ENCODE assay signal across 16 cellular contexts in genomic region chr3:170564664-170565063, GRCh38. TPM values are rescaled to one million over a fixed set of nuclear protein-coding genes. Genes with fewer than 3 reads are reported as not detected.
DNase-seq lines count a peak whose midpoint lies in the region; ATAC-seq and TF ChIP-seq lines count a peak whose summit lies in the region.
"Had no signal": no experiment of that assay in that cellular context is flagged by ENCODE, and none has a peak within 500 bp of the region (broad histone marks: within the 10 kb centered on the region; RNA-seq: fewer than 3 reads in every experiment).

No MANE protein-coding gene starts in this region.

- DNase-seq in GM23248, result no peak
- DNase-seq in osteocyte (ENCODE audit: extremely low spot score, unreplicated experiment), result no peak
- no peak for DNase-seq in OCI-LY7 (ENCODE audit: low spot score)
- no peak for DNase-seq in NCI-H1048 (lab: John Stamatoyannopoulos, UW)
- DNase-seq: activated naive CD8-positive, alpha-beta T cell treated with anti-CD3 and anti-CD28 coated beads, Interleukin-2, amount 10 ng/mL, durations not matched to agents 7 days and 5 days; activated T-cell treated with anti-CD3 and anti-CD28 coated beads, Interleukin-2, amount 50 U/mL, for 24 hours; DMS79; effector memory CD4-positive, alpha-beta T cell; naive thymus-derived CD4-positive, alpha-beta T cell; NCI-H1092; NCI-H2171 treated with DMSO at 0.1 percent for 48 hours; uterus had no signal

- peak overlapping the region; percentile 86 for H3K27ac Mint-ChIP-seq in osteocyte (ENCODE audit: unreplicated experiment)
- H3K27ac Mint-ChIP-seq: activated naive CD8-positive, alpha-beta T cell treated with anti-CD3 and anti-CD28 coated beads, Interleukin-2, amount 10 ng/mL, durations not matched to agents 7 days and 5 days; activated T-cell treated with anti-CD3 and anti-CD28 coated beads, Interleukin-2, amount 50 U/mL, for 24 hours; naive thymus-derived CD4-positive, alpha-beta T cell had no signal

- no peak overlapping the region for H3K9ac ChIP-seq in GM23248

- POLR2A ChIA-PET in OCI-LY7 (lab: Charles Lee), result interaction anchor here (0.8 kb wide), 1 partner anchor 93 kb away, joined by 3 read pairs; no protein-coding TSS in a partner anchor

- peaks cover 32% of the 10 kb centered on the region for H3K4me1 Mint-ChIP-seq in osteocyte (ENCODE audit: unreplicated experiment)

- BruUV-seq in OCI-LY7 (replicated peaks; lab: Mats Ljungman, UMichigan), result no TSS peak

- H3K9me2 ChIP-seq in GM23248 (ENCODE audit: insufficient read depth) (no peaks in the 10 kb centered on the region), OCI-LY7 (ENCODE audit: insufficient read depth, low read length) (no peaks in the 10 kb centered on the region)

- H2AFZ ChIP-seq in GM23248, result peak overlapping the region; percentile 82
- no peak overlapping the region for H2AFZ ChIP-seq in OCI-LY7 (ENCODE audit: low read length)

- H3K36me3 ChIP-seq in GM23248 (ENCODE audit: low read depth) (no peaks in the 10 kb centered on the region), OCI-LY7 (ENCODE audit: insufficient read depth, low read length) (no peaks in the 10 kb centered on the region)
- H3K36me3 ChIP-seq: cardiac muscle cell, uterus had no signal

- peak; percentile 22 for ATAC-seq in GM19043 (IDR thresholded peaks at IDR 0.05; ENCODE audit: low read depth, unreplicated experiment)
- peak; percentile 42 for ATAC-seq in HG03460 (IDR thresholded peaks at IDR 0.05; ENCODE audit: unreplicated experiment)
- no peak for ATAC-seq in GM18861 (IDR thresholded peaks at IDR 0.05; ENCODE audit: unreplicated experiment)
- ATAC-seq: naive thymus-derived CD4-positive, alpha-beta T cell had no signal

- H3K79me2 ChIP-seq in GM23248 (ENCODE audit: insufficient read depth) (no peaks in the 10 kb centered on the region), OCI-LY7 (ENCODE audit: insufficient read depth, low read depth, low read length) (no peaks in the 10 kb centered on the region)

- WGBS in GM23248 (ENCODE audit: low coverage in 1 of 2, low lambda C conversion rate in 2 of 2, missing lambda C conversion rate in 2 of 2), 2 experiments, result 95 to 97% methylated on average over 2 of the region's 2 CpGs

- TF ChIP-seq CTCF in osteocyte (IDR thresholded peaks at IDR 0.05) (no peak), OCI-LY7 (conservative IDR thresholded peaks at IDR 0.05; ENCODE audit: low read length) (no peak)

- H4K20me1 ChIP-seq in GM23248 (ENCODE audit: insufficient read depth) (no peaks in the 10 kb centered on the region), OCI-LY7 (ENCODE audit: insufficient read depth, low read length) (no peaks in the 10 kb centered on the region)

- no peaks in the 10 kb centered on the region for H3K27me3 Mint-ChIP-seq in osteocyte (ENCODE audit: unreplicated experiment)

- no peak overlapping the region for H3K4me3 Mint-ChIP-seq in osteocyte (ENCODE audit: unreplicated experiment)
- H3K4me3 Mint-ChIP-seq: activated naive CD8-positive, alpha-beta T cell treated with anti-CD3 and anti-CD28 coated beads, Interleukin-2, amount 10 ng/mL, durations not matched to agents 7 days and 5 days; activated T-cell treated with anti-CD3 and anti-CD28 coated beads, Interleukin-2, amount 50 U/mL, for 24 hours had no signal

- H3K36me3 Mint-ChIP-seq in osteocyte (ENCODE audit: unreplicated experiment), result no peaks in the 10 kb centered on the region
- H3K36me3 Mint-ChIP-seq: activated naive CD8-positive, alpha-beta T cell treated with anti-CD3 and anti-CD28 coated beads, Interleukin-2, amount 10 ng/mL, durations not matched to agents 7 days and 5 days had no signal

- CTCF ChIA-PET in OCI-LY7 (lab: Charles Lee; ENCODE audit: unreplicated experiment), result no interaction called here

- intact Hi-C loops in OCI-LY7 (cut with micrococcal nuclease; ENCODE audit: unreplicated experiment), result no loop called here

- H3F3A ChIP-seq in GM23248 (ENCODE audit: insufficient read depth), result no peaks in the 10 kb centered on the region

- H3K9me3 Mint-ChIP-seq in osteocyte (ENCODE audit: unreplicated experiment), result no peaks in the 10 kb centered on the region

- 0 out of 2 replicates have a peak overlapping the region, but pooled peaks have one; percentile 53 for H3K4me3 ChIP-seq in GM23248
- H3K4me3 ChIP-seq in OCI-LY7 (ENCODE audit: low read depth, low read length, poor library complexity, severe bottlenecking), result no peak overlapping the region
- H3K4me3 ChIP-seq: cardiac muscle cell, uterus had no signal

- in situ Hi-C loops in GM23248 (cut with MboI), result no loop called here

- H3K27me3 ChIP-seq in GM23248 (replicated peaks; ENCODE audit: insufficient read depth), result no peaks in the 10 kb centered on the region
- H3K27me3 ChIP-seq: cardiac muscle cell, uterus had no signal

- H3K4me1 ChIP-seq in GM23248 (ENCODE audit: insufficient read depth) (peaks cover 4% of the 10 kb centered on the region; the same call in 1 of the 2 replicates), OCI-LY7 (ENCODE audit: insufficient read depth, low read length, poor library complexity, severe bottlenecking) (no peaks in the 10 kb centered on the region)
- H3K4me1 ChIP-seq: uterus had no signal

- H3K9me3 ChIP-seq in GM23248 (ENCODE audit: low read depth) (no peaks in the 10 kb centered on the region), OCI-LY7 (ENCODE audit: low read length) (no peaks in the 10 kb centered on the region)
- H3K9me3 ChIP-seq: uterus had no signal

- H3K4me2 ChIP-seq in GM23248 (ENCODE audit: unreplicated experiment) (no peak overlapping the region), OCI-LY7 (ENCODE audit: low read length) (no peak overlapping the region)

- H3K27ac ChIP-seq in GM23248 (0 out of 2 replicates have a peak overlapping the region, but pooled peaks have one; percentile 31), OCI-LY7 (ENCODE audit: low read depth, low read length, poor library complexity, severe bottlenecking) (no peak overlapping the region)
- H3K27ac ChIP-seq: cardiac muscle cell, uterus had no signal

RNA-seq across cellular contexts. Expression of gene SLC7A14, which starts 21.2 kb away (rescaled TPM):
- total RNA-seq in GM23248 (2014; rRNA removed; shearing (Covaris generic)), result under 0.01 TPM in 1 of 2 replicates, not detected in the other
- 0.05 and 0.06 TPM in 2 replicates for polyA plus RNA-seq in GM23248 (2016; fragmentation: Nextera tagmentation; extraction: Ambion mirVana)
- total RNA-seq in osteocyte (1.8 and 2.1 TPM in 2 replicates), OCI-LY7 (2022) (not detected in 2 replicates)
- total RNA-seq in OCI-LY7 (2014; rRNA removed; shearing (Covaris generic)), result 0.03 TPM in 1 of 2 replicates, not detected in the other
- total RNA-seq: activated naive CD8-positive, alpha-beta T cell treated with anti-CD3 and anti-CD28 coated beads, Interleukin-2, amount 10 ng/mL, durations not matched to agents 7 days and 5 days; cardiac muscle cell; naive thymus-derived CD4-positive, alpha-beta T cell had no signal
- polyA plus RNA-seq: cardiac muscle cell; naive thymus-derived CD4-positive, alpha-beta T cell had no signal
